ENCODE assay signal across 24 cellular contexts in genomic region chr7:101693498-101694091, GRCh38.
A peak's percentile ranks its signal among the peaks of the same experiment; 100 is the strongest.
DNase-seq lines count a peak whose midpoint lies in the region; ATAC-seq and TF ChIP-seq lines count a peak whose summit lies in the region.
"Had no signal": no experiment of that assay in that cellular context is flagged by ENCODE, and none has a peak within 500 bp of the region (broad histone marks: within the 10 kb centered on the region; RNA-seq: fewer than 3 reads in every experiment).

No MANE protein-coding gene starts in this region.

- no peaks in the 10 kb centered on the region for H3K36me3 ChIP-seq in OCI-LY1 (ENCODE audit: insufficient read depth, low read length)
- H3K36me3 ChIP-seq: Peyer's patch had no signal

- H3K4me3 ChIP-seq in OCI-LY1 (ENCODE audit: low read depth, low read length, poor library complexity, severe bottlenecking): no peak overlapping the region
- H3K4me3 ChIP-seq: Peyer's patch had no signal

- ATAC-seq in stimulated activated naive CD8-positive, alpha-beta T cell treated with anti-CD3 and anti-CD28 coated beads, Interleukin-15, Interleukin-2, amounts not matched to agents 100 U/mL and 50 U/mL, for 24 hours: no peak
- ATAC-seq: HCT116 had no signal

- no peaks in the 10 kb centered on the region for H3K9me2 ChIP-seq in OCI-LY1 (ENCODE audit: low read depth, low read length)
- H3K9me2 ChIP-seq: SK-N-SH had no signal

- intact Hi-C loops in MCF 10A (cut with micrococcal nuclease): no loop called here

- H3K36me3 Mint-ChIP-seq in progenitor cell of endocrine pancreas (ENCODE audit: insufficient read depth): no peaks in the 10 kb centered on the region
- peaks cover 7% of the 10 kb centered on the region for H3K36me3 Mint-ChIP-seq in MCF 10A (ENCODE audit: insufficient read depth, unreplicated experiment)

- no peaks in the 10 kb centered on the region; the same call in 1 of the 2 replicates for H3K27me3 ChIP-seq in OCI-LY1 (ENCODE audit: insufficient read depth, low read length)
- H3K27me3 ChIP-seq: Peyer's patch had no signal

- DNase-seq in SW480 (ENCODE audit: low spot score) (peak; percentile 74), left kidney (ENCODE audit: low read depth, low spot score) (peak; percentile 74), progenitor cell of endocrine pancreas (ENCODE audit: low spot score, unreplicated experiment) (no peak), GM19240 (ENCODE audit: insufficient read length, low spot score) (no peak), MCF 10A (ENCODE audit: unreplicated experiment) (no peak)
- DNase-seq in stimulated activated naive CD8-positive, alpha-beta T cell treated with anti-CD3 and anti-CD28 coated beads, Interleukin-15, Interleukin-2, amounts not matched to agents 100 U/mL and 50 U/mL, for 24 hours: no peak
- DNase-seq: Calu3, GOT3, IMR-90, NCI-H1048, NCI-H1417, NCI-H1694, NCI-H2029 treated with DMSO at 0.1 percent for 48 hours, NCI-H2227 treated with DMSO at 0.1 percent for 48 hours, NCI-H526 treated with DMSO at 0.1 percent for 48 hours, OCI-M1, Peyer's patch, SIG-M5, SK-N-SH, SW 1271 had no signal

- H3K27me3 Mint-ChIP-seq in progenitor cell of endocrine pancreas (peaks cover 12% of the 10 kb centered on the region), MCF 10A (ENCODE audit: insufficient read depth, unreplicated experiment) (peaks cover 10% of the 10 kb centered on the region)

- peak overlapping the region; percentile 84 for H3K27ac ChIP-seq in OCI-LY1 (ENCODE audit: low read depth, low read length, poor library complexity, severe bottlenecking)
- H3K27ac ChIP-seq: KMS-11, Peyer's patch had no signal

- H3K27ac Mint-ChIP-seq in progenitor cell of endocrine pancreas (peak overlapping the region; percentile 87), MCF 10A (ENCODE audit: low read depth, unreplicated experiment) (no peak overlapping the region)
- H3K27ac Mint-ChIP-seq: B cell had no signal

- peak overlapping the region; percentile 3; the same call in 1 of the 2 replicates for H3K9ac ChIP-seq in OCI-LY1 (ENCODE audit: low read length)
- H3K9ac ChIP-seq: KMS-11, SK-N-SH had no signal

- H3K4me1 Mint-ChIP-seq in progenitor cell of endocrine pancreas (ENCODE audit: low read depth): peaks cover 5% of the 10 kb centered on the region
- H3K4me1 Mint-ChIP-seq in MCF 10A (ENCODE audit: insufficient read depth, unreplicated experiment): no peaks in the 10 kb centered on the region

- no peak overlapping the region for H2AFZ ChIP-seq in OCI-LY1 (ENCODE audit: low read length)

- POLR2A ChIA-PET in MCF 10A (lab: Yijun Ruan, JAX): interaction anchor here (0.6 kb wide), 1 partner anchor 933 kb away, joined by 3 read pairs; no protein-coding TSS in a partner anchor

- CTCF ChIA-PET in MCF 10A (lab: Yijun Ruan, JAX): interaction anchor here (0.7 to 0.8 kb wide), 2 partner anchors 136 to 517 kb away, joined by 3 to 4 read pairs; no protein-coding TSS in a partner anchor

- H3K4me3 Mint-ChIP-seq in progenitor cell of endocrine pancreas (ENCODE audit: low read depth): no peak overlapping the region
- H3K4me3 Mint-ChIP-seq in MCF 10A (ENCODE audit: unreplicated experiment): no peak overlapping the region
- H3K4me3 Mint-ChIP-seq: B cell had no signal

- H3K4me1 ChIP-seq in OCI-LY1 (ENCODE audit: insufficient read depth, low read length, severe bottlenecking): peaks cover 36% of the 10 kb centered on the region

- no peaks in the 10 kb centered on the region for H3K79me2 ChIP-seq in OCI-LY1 (ENCODE audit: insufficient read depth, low read length)

- TF ChIP-seq CTCF in OCI-LY1 (IDR thresholded peaks at IDR 0.05; ENCODE audit: low read length): no peak
- no peak for TF ChIP-seq CTCF in progenitor cell of endocrine pancreas (IDR thresholded peaks at IDR 0.05; ENCODE audit: unreplicated experiment)
- no peak for TF ChIP-seq CTCF in MCF 10A (IDR thresholded peaks at IDR 0.05; ENCODE audit: unreplicated experiment)

- no peaks in the 10 kb centered on the region for H3F3A ChIP-seq in OCI-LY1 (ENCODE audit: insufficient read depth, low read length)

- no peaks in the 10 kb centered on the region for H3K9me3 ChIP-seq in OCI-LY1 (ENCODE audit: low read length)
- H3K9me3 ChIP-seq: Peyer's patch, SK-N-SH had no signal

- H3K4me2 ChIP-seq in OCI-LY1 (ENCODE audit: low read length): peak overlapping the region; percentile 8; the same call in 1 of the 2 replicates
- H3K4me2 ChIP-seq: KMS-11, SK-N-SH had no signal

- BruUV-seq in MCF 10A (replicated peaks; lab: Mats Ljungman, UMichigan): no TSS peak

- no peaks in the 10 kb centered on the region for H4K20me1 ChIP-seq in OCI-LY1 (ENCODE audit: insufficient read depth, low read length)

- H3K9me3 Mint-ChIP-seq in progenitor cell of endocrine pancreas (ENCODE audit: low read depth) (no peaks in the 10 kb centered on the region), MCF 10A (ENCODE audit: unreplicated experiment) (no peaks in the 10 kb centered on the region)

Comparison
In these comparisons a context has a peak if more than half of its experiments do, and no peak if none do; other contexts are left out.
1. DNase-seq: peak in SW480 (single experiment) and left kidney (single experiment); none in progenitor cell of endocrine pancreas (single experiment), GM19240 (single experiment), MCF 10A (single experiment) and stimulated activated naive CD8-positive, alpha-beta T cell treated with anti-CD3 and anti-CD28 coated beads, Interleukin-15, Interleukin-2, amounts not matched to agents 100 U/mL and 50 U/mL, for 24 hours (single experiment).